In the genomic region with DNA sequence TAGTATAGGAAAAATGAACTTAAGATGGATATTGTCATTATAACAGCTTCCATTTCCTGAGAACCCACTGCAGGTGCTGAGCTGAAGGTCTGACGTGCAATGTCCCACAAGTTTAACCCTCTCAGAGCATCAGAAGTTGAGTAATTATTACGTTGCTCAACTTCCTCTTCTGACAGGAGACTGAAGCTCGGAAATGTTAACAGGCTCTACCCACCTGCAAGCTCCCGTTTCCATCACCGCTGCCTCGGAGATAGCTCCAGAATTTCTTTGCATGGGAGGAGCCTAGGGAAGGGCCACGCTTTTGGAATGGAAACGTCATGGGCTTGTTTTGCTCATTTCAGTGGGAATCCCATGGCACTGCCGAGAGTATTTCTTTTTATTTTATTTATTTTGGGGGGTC, we compare ENCODE assay signal across 9 cellular contexts. TPM values are rescaled to one million over a fixed set of nuclear protein-coding genes. Genes with fewer than 3 reads are reported as not detected.
DNase-seq lines count a peak whose midpoint lies in the region; ATAC-seq and TF ChIP-seq lines count a peak whose summit lies in the region.
"Had no signal": no experiment of that assay in that cellular context is flagged by ENCODE, and none has a peak within 500 bp of the region (broad histone marks: within the 10 kb centered on the region; RNA-seq: fewer than 3 reads in every experiment).

No MANE protein-coding gene starts in this region.

- TF ChIP-seq EP300 in gastroesophageal sphincter (IDR thresholded peaks at IDR 0.05): no peak

- peaks cover 25% of the 10 kb centered on the region for H3K36me3 ChIP-seq in OCI-LY1 (ENCODE audit: insufficient read depth, low read length)
- no peaks in the 10 kb centered on the region for H3K36me3 ChIP-seq in gastroesophageal sphincter

- H3K27me3 ChIP-seq in OCI-LY1 (ENCODE audit: insufficient read depth, low read length) (no peaks in the 10 kb centered on the region), gastroesophageal sphincter (peaks cover 5% of the 10 kb centered on the region)

- POLR2A ChIA-PET in activated CD4-positive, alpha-beta T cell treated with anti-CD3 and anti-CD28 coated beads for 36 hours (lab: Charles Lee): interaction anchor here (0.7 to 1.7 kb wide), 8 partner anchors 15 to 1631 kb away, joined by 3 to 8 read pairs (median 4); partner anchors contain the start of gene IER5L

- H3K4me3 ChIP-seq in OCI-LY1 (ENCODE audit: low read depth, low read length, poor library complexity, severe bottlenecking) (peak overlapping the region; percentile 86), gastroesophageal sphincter (no peak overlapping the region)

- no peak overlapping the region for H2AFZ ChIP-seq in OCI-LY1 (ENCODE audit: low read length)

- H3K4me2 ChIP-seq in OCI-LY1 (ENCODE audit: low read length): peak overlapping the region; percentile 83

- DNase-seq in activated CD4-positive, alpha-beta T cell treated with anti-CD3 and anti-CD28 coated beads for 36 hours: peak; percentile 58
- DNase-seq in activated CD4-positive, alpha-beta T cell treated with anti-CD3 and anti-CD28 coated beads, Interleukin-2, amount 50 U/mL, for 48 hours: no peak
- DNase-seq in central memory CD8-positive, alpha-beta T cell (ENCODE audit: low spot score in 2 of 2): no peak
- DNase-seq in T-helper 9 cell: no peak
- DNase-seq in activated CD4-positive, alpha-beta T cell treated with anti-CD3 and anti-CD28 coated beads, Interleukin-2, amount 50 U/mL, for 1 hour: no peak

- no peaks in the 10 kb centered on the region for H3F3A ChIP-seq in OCI-LY1 (ENCODE audit: insufficient read depth, low read length)

- H3K27me3 Mint-ChIP-seq in activated CD4-positive, alpha-beta T cell treated with anti-CD3 and anti-CD28 coated beads for 36 hours: peaks cover 9% of the 10 kb centered on the region
- peaks cover 12% of the 10 kb centered on the region for H3K27me3 Mint-ChIP-seq in central memory CD8-positive, alpha-beta T cell
- H3K27me3 Mint-ChIP-seq in stimulated activated memory B cell treated with anti-CD40 and anti-IgM and Interleukin-4, amounts not matched to agents 10 μg/mL and 1 μg/mL and 100 μg/mL, for 72 hours: peaks cover 26% of the 10 kb centered on the region

- intact Hi-C loops in activated CD4-positive, alpha-beta T cell treated with anti-CD3 and anti-CD28 coated beads for 36 hours (cut with DNase I, micrococcal nuclease): loop anchor here (1.0 to 5.0 kb wide), 3 partner anchors 137 to 743 kb away; partner anchors contain the start of genes KYAT1 (in 1 of the 2) and LRRC8A (in 1 of the 2)

- H3K4me1 ChIP-seq in OCI-LY1 (ENCODE audit: insufficient read depth, low read length, severe bottlenecking) (peaks cover 40% of the 10 kb centered on the region), gastroesophageal sphincter (peaks cover 0 to 69% (median 27%) of the 10 kb centered on the region in 3 donors)

- H3K9ac ChIP-seq in OCI-LY1 (ENCODE audit: low read length): peak overlapping the region; percentile 93; the same call in 1 of the 2 replicates

- no peak for TF ChIP-seq POLR2A in gastroesophageal sphincter (IDR thresholded peaks at IDR 0.05)

- no peaks in the 10 kb centered on the region for H4K20me1 ChIP-seq in OCI-LY1 (ENCODE audit: insufficient read depth, low read length)

- H3K27ac Mint-ChIP-seq in activated CD4-positive, alpha-beta T cell treated with anti-CD3 and anti-CD28 coated beads for 36 hours: peak overlapping the region; percentile 93
- peak overlapping the region; percentile 95 for H3K27ac Mint-ChIP-seq in central memory CD8-positive, alpha-beta T cell (ENCODE audit: low read depth)
- peak overlapping the region; percentile 96 for H3K27ac Mint-ChIP-seq in stimulated activated memory B cell treated with anti-CD40 and anti-IgM and Interleukin-4, amounts not matched to agents 10 μg/mL and 1 μg/mL and 100 μg/mL, for 72 hours

- H3K27ac ChIP-seq in OCI-LY1 (ENCODE audit: low read depth, low read length, poor library complexity, severe bottlenecking) (peak overlapping the region; percentile 33), gastroesophageal sphincter (peak overlapping the region in 2 of 4 donors; percentile 88 to 93)

- no peaks in the 10 kb centered on the region for H3K9me3 ChIP-seq in OCI-LY1 (ENCODE audit: low read length)
- no peaks in the 10 kb centered on the region for H3K9me3 ChIP-seq in gastroesophageal sphincter

- peaks cover 17% of the 10 kb centered on the region for H3K36me3 Mint-ChIP-seq in activated CD4-positive, alpha-beta T cell treated with anti-CD3 and anti-CD28 coated beads for 36 hours (ENCODE audit: low read depth)
- H3K36me3 Mint-ChIP-seq in central memory CD8-positive, alpha-beta T cell (ENCODE audit: insufficient read depth): peaks cover 20% of the 10 kb centered on the region
- no peaks in the 10 kb centered on the region for H3K36me3 Mint-ChIP-seq in stimulated activated memory B cell treated with anti-CD40 and anti-IgM and Interleukin-4, amounts not matched to agents 10 μg/mL and 1 μg/mL and 100 μg/mL, for 72 hours

- CTCF ChIA-PET in activated CD4-positive, alpha-beta T cell treated with anti-CD3 and anti-CD28 coated beads for 36 hours (lab: Charles Lee): interaction anchor here (0.6 to 8.5 kb wide), 38 partner anchors 9 to 1692 kb away, joined by 3 to 96 read pairs (median 4); partner anchors contain the start of genes IER5L and PRRX2

- no peak for TF ChIP-seq CTCF in OCI-LY1 (IDR thresholded peaks at IDR 0.05; ENCODE audit: low read length)
- no peak for TF ChIP-seq CTCF in gastroesophageal sphincter (IDR thresholded peaks at IDR 0.05)

- H3K4me1 Mint-ChIP-seq in activated CD4-positive, alpha-beta T cell treated with anti-CD3 and anti-CD28 coated beads for 36 hours: peaks cover 41% of the 10 kb centered on the region
- peaks cover 38% of the 10 kb centered on the region for H3K4me1 Mint-ChIP-seq in central memory CD8-positive, alpha-beta T cell
- peaks cover 55% of the 10 kb centered on the region for H3K4me1 Mint-ChIP-seq in stimulated activated memory B cell treated with anti-CD40 and anti-IgM and Interleukin-4, amounts not matched to agents 10 μg/mL and 1 μg/mL and 100 μg/mL, for 72 hours

- H3K9me2 ChIP-seq in OCI-LY1 (ENCODE audit: low read depth, low read length): no peaks in the 10 kb centered on the region

- peak; percentile 62 for ATAC-seq in activated CD4-positive, alpha-beta T cell treated with anti-CD3 and anti-CD28 coated beads for 36 hours
- peak; percentile 24 for ATAC-seq in central memory CD8-positive, alpha-beta T cell (replicated peaks; ENCODE audit: extremely low read depth, poor library complexity, severe bottlenecking)
- ATAC-seq in stimulated activated memory B cell treated with anti-CD40 and anti-IgM and Interleukin-4, amounts not matched to agents 10 μg/mL and 1 μg/mL and 100 μg/mL, for 72 hours: peak; percentile 61
- ATAC-seq in gastroesophageal sphincter: no peak

- 40 to 43% methylated on average over 6 to 8 of the region's 9 CpGs for WGBS in gastroesophageal sphincter (ENCODE audit: low coverage in 1 of 2), 2 donors

- H3K9me3 Mint-ChIP-seq in activated CD4-positive, alpha-beta T cell treated with anti-CD3 and anti-CD28 coated beads for 36 hours (ENCODE audit: low read depth): no peaks in the 10 kb centered on the region
- H3K9me3 Mint-ChIP-seq in central memory CD8-positive, alpha-beta T cell: no peaks in the 10 kb centered on the region
- H3K9me3 Mint-ChIP-seq in stimulated activated memory B cell treated with anti-CD40 and anti-IgM and Interleukin-4, amounts not matched to agents 10 μg/mL and 1 μg/mL and 100 μg/mL, for 72 hours: no peaks in the 10 kb centered on the region

- H3K4me3 Mint-ChIP-seq in activated CD4-positive, alpha-beta T cell treated with anti-CD3 and anti-CD28 coated beads for 36 hours: peak overlapping the region; percentile 77
- H3K4me3 Mint-ChIP-seq in central memory CD8-positive, alpha-beta T cell: peak overlapping the region; percentile 89
- peak overlapping the region; percentile 79 for H3K4me3 Mint-ChIP-seq in stimulated activated memory B cell treated with anti-CD40 and anti-IgM and Interleukin-4, amounts not matched to agents 10 μg/mL and 1 μg/mL and 100 μg/mL, for 72 hours

- peaks cover 37% of the 10 kb centered on the region for H3K79me2 ChIP-seq in OCI-LY1 (ENCODE audit: insufficient read depth, low read length)

RNA-seq across cellular contexts. Expression of gene NTMT1, which starts 1.0 kb away (rescaled TPM):
- 10 to 100 TPM; 50.1 to 69.2 TPM for total RNA-seq in activated CD4-positive, alpha-beta T cell treated with anti-CD3 and anti-CD28 coated beads for 36 hours
- total RNA-seq in gastroesophageal sphincter: 10 to 100 TPM; 12.8 to 24.0 (median 21.8) TPM

RNA-seq across cellular contexts. Expression of gene C9orf50, which starts 4.0 kb away (rescaled TPM):
- not detected for total RNA-seq in activated CD4-positive, alpha-beta T cell treated with anti-CD3 and anti-CD28 coated beads for 36 hours
- under 1 TPM in 1 of 4 donors, not detected in 3; 0.27 TPM for total RNA-seq in gastroesophageal sphincter
- total RNA-seq: glomerular endothelial cell had no signal

RNA-seq across cellular contexts. Expression of gene ASB6, which starts 17.0 kb away (rescaled TPM):
- total RNA-seq in activated CD4-positive, alpha-beta T cell treated with anti-CD3 and anti-CD28 coated beads for 36 hours: 10 to 100 TPM; 13.4 to 15.0 TPM
- 10 to 100 TPM; 21.3 to 37.2 (median 28.2) TPM for total RNA-seq in gastroesophageal sphincter

RNA-seq across cellular contexts. Expression of gene PRRX2, which starts 40.5 kb away (rescaled TPM):
- total RNA-seq in activated CD4-positive, alpha-beta T cell treated with anti-CD3 and anti-CD28 coated beads for 36 hours: under 1 TPM; 0.49 to 0.57 TPM
- 10 to 100 TPM in 1 of 4 donors, 1 to 10 TPM in 2, under 1 TPM in 1; 0.93 to 12.1 (median 7.1) TPM for total RNA-seq in gastroesophageal sphincter
- total RNA-seq: glomerular endothelial cell had no signal
